Comparison of ENCODE assay signal across 24 cellular contexts in the genomic region with DNA sequence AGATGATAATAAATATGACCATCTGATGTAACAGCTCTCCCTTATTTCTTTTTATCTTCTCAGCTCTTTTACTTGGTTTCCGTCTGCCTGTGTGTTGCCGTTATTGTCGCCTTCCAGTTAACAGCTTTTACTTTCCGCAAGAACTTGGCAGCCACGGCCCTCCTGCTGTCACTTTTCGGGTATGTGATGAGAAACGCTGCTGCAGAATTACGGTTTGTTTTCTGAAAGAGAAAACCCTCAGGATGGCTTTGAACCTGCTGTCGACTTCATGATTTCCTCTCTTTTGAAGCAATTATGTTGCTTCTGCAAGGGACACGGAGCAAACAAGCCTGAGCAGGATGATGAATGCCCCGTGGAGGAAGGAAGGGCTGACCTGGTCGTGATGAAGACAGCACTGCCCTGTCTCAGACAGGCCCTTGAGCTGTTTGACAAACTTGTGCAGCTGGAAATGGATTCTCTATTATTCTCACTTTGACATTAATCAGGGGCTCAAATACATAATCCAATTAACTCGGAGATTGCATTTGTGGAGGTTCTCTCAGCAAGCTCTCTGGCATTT.
DNase-seq lines count a peak whose midpoint lies in the region; ATAC-seq and TF ChIP-seq lines count a peak whose summit lies in the region.
"Had no signal": no experiment of that assay in that cellular context is flagged by ENCODE, and none has a peak within 500 bp of the region (broad histone marks: within the 10 kb centered on the region; RNA-seq: fewer than 3 reads in every experiment).

No MANE protein-coding gene starts in this region.

- intact Hi-C loops in activated CD4-positive, alpha-beta T cell treated with anti-CD3 and anti-CD28 coated beads for 36 hours (cut with DNase I, micrococcal nuclease), result no loop called here
- intact Hi-C loops in Caco-2 (cut with micrococcal nuclease; ENCODE audit: unreplicated experiment), result no loop called here

- H3K27me3 Mint-ChIP-seq in activated CD4-positive, alpha-beta T cell treated with anti-CD3 and anti-CD28 coated beads for 36 hours, result no peaks in the 10 kb centered on the region
- peaks cover 26% of the 10 kb centered on the region for H3K27me3 Mint-ChIP-seq in Caco-2 (ENCODE audit: insufficient read depth, unreplicated experiment)
- H3K27me3 Mint-ChIP-seq: stimulated activated naive B cell treated with anti-CD40 and anti-IgM and Interleukin-4, amounts not matched to agents 10 μg/mL and 1 μg/mL and 100 μg/mL, for 72 hours had no signal

- no peaks in the 10 kb centered on the region for H3K27me3 ChIP-seq in Caco-2 (replicated peaks; ENCODE audit: control insufficient read depth, insufficient read depth, low read length)
- H3K27me3 ChIP-seq: cardiac muscle cell, spleen had no signal

- H3K9me3 ChIP-seq in SK-N-MC (ENCODE audit: low read depth, low read length), result no peaks in the 10 kb centered on the region
- H3K9me3 ChIP-seq in Caco-2, result no peaks in the 10 kb centered on the region
- H3K9me3 ChIP-seq: spleen had no signal

- no peak overlapping the region for H3K4me3 Mint-ChIP-seq in activated CD4-positive, alpha-beta T cell treated with anti-CD3 and anti-CD28 coated beads for 36 hours
- no peak overlapping the region for H3K4me3 Mint-ChIP-seq in Caco-2 (ENCODE audit: unreplicated experiment)
- H3K4me3 Mint-ChIP-seq: CD8-positive, alpha-beta T cell; stimulated activated naive B cell treated with anti-CD40 and anti-IgM and Interleukin-4, amounts not matched to agents 10 μg/mL and 1 μg/mL and 100 μg/mL, for 72 hours had no signal

- CTCF ChIA-PET in activated CD4-positive, alpha-beta T cell treated with anti-CD3 and anti-CD28 coated beads for 36 hours (lab: Charles Lee), result interaction anchor here (1.2 kb wide), 1 partner anchor 12 kb away, joined by 4 read pairs; no protein-coding TSS in a partner anchor
- CTCF ChIA-PET in Caco-2 (lab: Charles Lee), result interaction anchor here (0.6 kb wide), 1 partner anchor 95 kb away, joined by 4 read pairs; no protein-coding TSS in a partner anchor

- H3K4me1 Mint-ChIP-seq in activated CD4-positive, alpha-beta T cell treated with anti-CD3 and anti-CD28 coated beads for 36 hours, result peaks cover 7% of the 10 kb centered on the region
- H3K4me1 Mint-ChIP-seq in Caco-2 (ENCODE audit: low read depth, unreplicated experiment), result no peaks in the 10 kb centered on the region
- H3K4me1 Mint-ChIP-seq: stimulated activated naive B cell treated with anti-CD40 and anti-IgM and Interleukin-4, amounts not matched to agents 10 μg/mL and 1 μg/mL and 100 μg/mL, for 72 hours had no signal

- H3K27ac ChIP-seq in SK-N-MC, result peak overlapping the region; percentile 26; the same call in 1 of the 2 replicates
- H3K27ac ChIP-seq: cardiac muscle cell, dorsolateral prefrontal cortex, spleen had no signal

- H3K9me3 Mint-ChIP-seq in activated CD4-positive, alpha-beta T cell treated with anti-CD3 and anti-CD28 coated beads for 36 hours (ENCODE audit: low read depth), result no peaks in the 10 kb centered on the region
- H3K9me3 Mint-ChIP-seq in Caco-2 (ENCODE audit: unreplicated experiment), result no peaks in the 10 kb centered on the region
- H3K9me3 Mint-ChIP-seq: CD8-positive, alpha-beta T cell; stimulated activated naive B cell treated with anti-CD40 and anti-IgM and Interleukin-4, amounts not matched to agents 10 μg/mL and 1 μg/mL and 100 μg/mL, for 72 hours had no signal

- H3K4me3 ChIP-seq in SK-N-MC, result peak overlapping the region; percentile 60
- no peak overlapping the region for H3K4me3 ChIP-seq in choroid plexus epithelial cell (ENCODE audit: low read depth, low read length)
- H3K4me3 ChIP-seq in retinal pigment epithelial cell (ENCODE audit: low read length), result no peak overlapping the region
- no peak overlapping the region for H3K4me3 ChIP-seq in Caco-2 (ENCODE audit: low read depth, low read length)
- H3K4me3 ChIP-seq: cardiac muscle cell, spleen had no signal

- ATAC-seq in activated CD4-positive, alpha-beta T cell treated with anti-CD3 and anti-CD28 coated beads for 36 hours, result no peak
- ATAC-seq: CD8-positive, alpha-beta T cell; stimulated activated naive B cell treated with anti-CD40 and anti-IgM and Interleukin-4, amounts not matched to agents 10 μg/mL and 1 μg/mL and 100 μg/mL, for 72 hours had no signal

- H3K4me1 ChIP-seq in Caco-2, result no peaks in the 10 kb centered on the region
- H3K4me1 ChIP-seq: spleen had no signal

- TF ChIP-seq CTCF in choroid plexus epithelial cell (conservative IDR thresholded peaks at IDR 0.05; ENCODE audit: low read depth, low read length) (no peak), retinal pigment epithelial cell (conservative IDR thresholded peaks at IDR 0.05; ENCODE audit: low read depth, low read length) (no peak), Caco-2 (IDR thresholded peaks at IDR 0.05; ENCODE audit: insufficient read depth in 1 of 2, low read depth in 1 of 2, low read length in 1 of 2, severe bottlenecking in 1 of 2, unreplicated experiment in 1 of 2) (no peak)

- no TSS peak for BruUV-seq in Caco-2 (replicated peaks; lab: Mats Ljungman, UMichigan)

- H3K36me3 ChIP-seq in SK-N-MC (ENCODE audit: insufficient read depth, low read length) (no peaks in the 10 kb centered on the region), Caco-2 (ENCODE audit: control insufficient read depth, insufficient read depth, low read length) (no peaks in the 10 kb centered on the region)
- H3K36me3 ChIP-seq: cardiac muscle cell had no signal

- no peak overlapping the region for H3K27ac Mint-ChIP-seq in activated CD4-positive, alpha-beta T cell treated with anti-CD3 and anti-CD28 coated beads for 36 hours
- H3K27ac Mint-ChIP-seq in Caco-2 (ENCODE audit: unreplicated experiment), result no peak overlapping the region
- H3K27ac Mint-ChIP-seq: CD8-positive, alpha-beta T cell; stimulated activated naive B cell treated with anti-CD40 and anti-IgM and Interleukin-4, amounts not matched to agents 10 μg/mL and 1 μg/mL and 100 μg/mL, for 72 hours had no signal

- POLR2A ChIA-PET in activated CD4-positive, alpha-beta T cell treated with anti-CD3 and anti-CD28 coated beads for 36 hours (lab: Charles Lee), result no interaction called here
- POLR2A ChIA-PET in Caco-2 (lab: Charles Lee), result no interaction called here

- peak; percentile 11 for DNase-seq in activated CD4-positive, alpha-beta T cell treated with anti-CD3 and anti-CD28 coated beads for 36 hours
- no peak for DNase-seq in activated CD4-positive, alpha-beta T cell treated with anti-CD3 and anti-CD28 coated beads for 1 hour
- no peak for DNase-seq in SK-N-MC (ENCODE audit: low read depth, low spot score)
- DNase-seq in choroid plexus epithelial cell (ENCODE audit: low read depth), result peak; percentile 12
- DNase-seq in retinal pigment epithelial cell (ENCODE audit: low read depth), result peak; percentile 1
- no peak for DNase-seq in Caco-2
- DNase-seq in DMS53 (lab: John Stamatoyannopoulos, UW), result no peak
- no peak for DNase-seq in SIG-M5 (lab: John Stamatoyannopoulos, UW)
- DNase-seq: activated CD4-positive, alpha-beta T cell treated with anti-CD3 and anti-CD28 coated beads, Interleukin-2, amount 50 U/mL, for 48 hours; activated CD8-positive, alpha-beta memory T cell treated with anti-CD3 and anti-CD28 coated beads, Interleukin-2, amount 50 U/mL, for 48 hours; AML-193; CD8-positive, alpha-beta T cell; head of caudate nucleus; KBM-7; NCI-H146; NCI-H2171 treated with DMSO at 0.1 percent for 48 hours; NCI-H748 treated with DMSO at 0.1 percent for 48 hours; OCI-M1; spleen; stimulated activated CD4-positive, alpha-beta T cell treated with anti-CD3 and anti-CD28 coated beads, Interleukin-4, amount 100 ng/mL, for 24 hours; stimulated activated naive B cell treated with anti-CD40 and anti-IgM and Interleukin-4, amounts not matched to agents 10 μg/mL and 1 μg/mL and 100 μg/mL, for 72 hours; T-helper 9 cell had no signal

- H3K36me3 Mint-ChIP-seq in activated CD4-positive, alpha-beta T cell treated with anti-CD3 and anti-CD28 coated beads for 36 hours (ENCODE audit: low read depth), result no peaks in the 10 kb centered on the region
- H3K36me3 Mint-ChIP-seq in Caco-2 (ENCODE audit: insufficient read depth, unreplicated experiment), result no peaks in the 10 kb centered on the region
- H3K36me3 Mint-ChIP-seq: CD8-positive, alpha-beta T cell; stimulated activated naive B cell treated with anti-CD40 and anti-IgM and Interleukin-4, amounts not matched to agents 10 μg/mL and 1 μg/mL and 100 μg/mL, for 72 hours had no signal

- peak overlapping the region; percentile 7 for H3K9ac ChIP-seq in SK-N-MC (ENCODE audit: insufficient read length)

Comparison
In these comparisons a context has a peak if more than half of its experiments do, and no peak if none do; other contexts are left out.
1. DNase-seq: peak in activated CD4-positive, alpha-beta T cell treated with anti-CD3 and anti-CD28 coated beads for 36 hours (single experiment), choroid plexus epithelial cell (single experiment) and retinal pigment epithelial cell (single experiment); none in activated CD4-positive, alpha-beta T cell treated with anti-CD3 and anti-CD28 coated beads for 1 hour (single experiment), SK-N-MC (single experiment), Caco-2 (0 of 2), DMS53 (single experiment) and SIG-M5 (single experiment).